In genomic region chr1:27607239-27607804, GRCh38 we compare ENCODE assay signal across 19 cellular contexts. TPM values are rescaled to one million over a fixed set of nuclear protein-coding genes. Genes with fewer than 3 reads are reported as not detected.
DNase-seq lines count a peak whose midpoint lies in the region; ATAC-seq, FAIRE-seq and TF ChIP-seq lines count a peak whose summit lies in the region.
"Had no signal": no experiment of that assay in that cellular context is flagged by ENCODE, and none has a peak within 500 bp of the region (broad histone marks: within the 10 kb centered on the region; RNA-seq: fewer than 3 reads in every experiment).

No MANE protein-coding gene starts in this region.

- no peaks in the 10 kb centered on the region for H3K9me3 ChIP-seq in H1 (ENCODE audit: insufficient read depth in 2 of 2, low read depth in 1 of 2, low read length in 1 of 2)
- H3K9me3 ChIP-seq: HAP-1 had no signal

- no peak for TF ChIP-seq CTCF in H1 (IDR thresholded peaks at IDR 0.05; ENCODE audit: control extremely low read depth in 1 of 3, insufficient read depth in 1 of 3, low read depth in 1 of 3, low read length in 3 of 3)
- no peak for TF ChIP-seq CTCF in neural crest cell (conservative IDR thresholded peaks at IDR 0.05)
- no peak for TF ChIP-seq CTCF in omental fat pad (IDR thresholded peaks at IDR 0.05)

- no peaks in the 10 kb centered on the region for H3K9me3 Mint-ChIP-seq in neural crest cell
- H3K9me3 Mint-ChIP-seq: activated naive CD8-positive, alpha-beta T cell treated with anti-CD3 and anti-CD28 coated beads, Interleukin-2, amount 10 ng/mL, durations not matched to agents 7 days and 5 days; stimulated activated naive B cell treated with anti-CD40 and anti-IgM and Interleukin-4, amounts not matched to agents 10 μg/mL and 1 μg/mL and 100 μg/mL, for 72 hours had no signal

- H2AK5ac ChIP-seq in H1 (ENCODE audit: low read depth, low read length), result 0 out of 2 replicates have a peak overlapping the region, but pooled peaks have one; percentile 54

- H3K27ac ChIP-seq in H1 (ENCODE audit: low read depth, low read length), result no peak overlapping the region
- H3K27ac ChIP-seq: coronary artery had no signal

- no peak overlapping the region for H3K56ac ChIP-seq in H1 (replicated peaks; ENCODE audit: insufficient read length, low read depth, low read length)

- TF ChIP-seq POLR2A in H1 (IDR thresholded peaks at IDR 0.05; ENCODE audit: control extremely low read depth in 1 of 2, low read depth in 2 of 2, low read length in 2 of 2), result no peak

- H3K4me1 ChIP-seq in H1 (replicated peaks in 1 of 4; ENCODE audit: control insufficient read depth in 3 of 4, insufficient read depth in 4 of 4, low read length in 3 of 4), result peaks cover 15 to 35% (median 22%) of the 10 kb centered on the region in 4 experiments
- H3K4me1 ChIP-seq: HAP-1 had no signal

- peak overlapping the region; percentile 96 for H3K27ac Mint-ChIP-seq in neural crest cell (ENCODE audit: unreplicated experiment)
- H3K27ac Mint-ChIP-seq: stimulated activated naive B cell treated with anti-CD40 and anti-IgM and Interleukin-4, amounts not matched to agents 10 μg/mL and 1 μg/mL and 100 μg/mL, for 72 hours had no signal

- H4K8ac ChIP-seq in H1 (ENCODE audit: extremely low read depth, insufficient read depth, low read length), result no peak overlapping the region; the same call in 1 of the 2 replicates

- peaks cover 2% of the 10 kb centered on the region for H3K27me3 Mint-ChIP-seq in neural crest cell (ENCODE audit: low read depth)
- H3K27me3 Mint-ChIP-seq: activated naive CD8-positive, alpha-beta T cell treated with anti-CD3 and anti-CD28 coated beads, Interleukin-2, amount 10 ng/mL, durations not matched to agents 7 days and 5 days; stimulated activated naive B cell treated with anti-CD40 and anti-IgM and Interleukin-4, amounts not matched to agents 10 μg/mL and 1 μg/mL and 100 μg/mL, for 72 hours had no signal

- H3K4ac ChIP-seq in H1 (replicated peaks; ENCODE audit: insufficient read length, low read depth, low read length), result peak overlapping the region; percentile 24

- H3K4me3 Mint-ChIP-seq in neural crest cell, result peak overlapping the region; percentile 93
- H3K4me3 Mint-ChIP-seq: activated naive CD8-positive, alpha-beta T cell treated with anti-CD3 and anti-CD28 coated beads, Interleukin-2, amount 10 ng/mL, durations not matched to agents 7 days and 5 days; stimulated activated naive B cell treated with anti-CD40 and anti-IgM and Interleukin-4, amounts not matched to agents 10 μg/mL and 1 μg/mL and 100 μg/mL, for 72 hours had no signal

- CTCF ChIA-PET in H1 (lab: Charles Lee; ENCODE audit: partially characterized antibody), result interaction anchor here (0.5 to 37.8 kb wide), 54 partner anchors 11 to 598 kb away, joined by 3 to 1807 read pairs (median 9); partner anchors contain the start of genes FAM76A, GPR3, IFI6 and MAP3K6

- H4K5ac ChIP-seq in H1 (ENCODE audit: insufficient read length, low read depth, low read length), result peak overlapping the region; percentile 6

- H2AFZ ChIP-seq in H1 (ENCODE audit: low read length), result no peak overlapping the region

- no peaks in the 10 kb centered on the region for H3K79me1 ChIP-seq in H1 (ENCODE audit: low read depth, low read length)

- DNase-seq in GF-D8 (lab: John Stamatoyannopoulos, UW) (peak; percentile 81), MV-4-11 (lab: John Stamatoyannopoulos, UW) (peak; percentile 65), H1 (ENCODE audit: low read depth in 1 of 2, low spot score in 2 of 2) (peak in 1 of 2 experiments; percentile 72), neural crest cell (ENCODE audit: low read depth, low spot score) (peak; percentile 75), OCI-M1 (lab: John Stamatoyannopoulos, UW) (no peak), omental fat pad (ENCODE audit: low spot score) (no peak), DMS153 (lab: John Stamatoyannopoulos, UW) (no peak), DMS53 (lab: John Stamatoyannopoulos, UW) (no peak)
- DNase-seq: activated naive CD8-positive, alpha-beta T cell treated with anti-CD3 and anti-CD28 coated beads, Interleukin-2, amount 10 ng/mL, durations not matched to agents 7 days and 5 days; AML-193; NCI-H187; NCI-H82; retina; stimulated activated CD4-positive, alpha-beta T cell treated with anti-CD3 and anti-CD28 coated beads, Interleukin-4, amount 100 ng/mL, for 24 hours; stimulated activated naive B cell treated with anti-CD40 and anti-IgM and Interleukin-4, amounts not matched to agents 10 μg/mL and 1 μg/mL and 100 μg/mL, for 72 hours had no signal

- no peaks in the 10 kb centered on the region for H3K36me3 ChIP-seq in H1 (ENCODE audit: control insufficient read depth in 2 of 4, insufficient read depth in 4 of 4, low read length in 3 of 4)
- H3K36me3 ChIP-seq: HAP-1 had no signal

- peaks cover 5% of the 10 kb centered on the region for H3K23me2 ChIP-seq in H1 (ENCODE audit: low read depth, low read length)

- H3K4me1 Mint-ChIP-seq in neural crest cell, result peaks cover 6% of the 10 kb centered on the region

- no peak for TF ChIP-seq RAD21 in H1 (IDR thresholded peaks at IDR 0.05 in 1 of 2, conservative IDR thresholded peaks at IDR 0.05 in 1 of 2; ENCODE audit: low read depth in 2 of 2, low read length in 2 of 2)

- H3K18ac ChIP-seq in H1 (ENCODE audit: extremely low read depth, low read length), result peak overlapping the region; percentile 76

- 0 out of 8 replicates have a peak overlapping the region, but pooled peaks of 2 of the 4 experiments have one; percentile 5 to 6 for H3K4me3 ChIP-seq in H1 (ENCODE audit: extremely low read depth in 1 of 4, insufficient read depth in 2 of 4, low read depth in 3 of 4, low read length in 4 of 4)
- H3K4me3 ChIP-seq: coronary artery, HAP-1, SK-N-MC had no signal

- peaks cover 0 to 3% of the 10 kb centered on the region in 2 experiments; a peak in 1 of 4 replicates for H3K79me2 ChIP-seq in H1 (ENCODE audit: control insufficient read depth in 1 of 2, insufficient read depth in 2 of 2, low read length in 2 of 2)

- no peak overlapping the region; a peak in 2 of 7 replicates for H3K9ac ChIP-seq in H1 (replicated peaks in 1 of 4; ENCODE audit: extremely low read depth in 1 of 4, low read depth in 3 of 4, low read length in 3 of 4)

- H2BK15ac ChIP-seq in H1 (ENCODE audit: low read length), result peak overlapping the region; percentile 46

- POLR2A ChIA-PET in H1 (lab: Charles Lee; ENCODE audit: partially characterized antibody), result interaction anchor here (0.7 to 6.4 kb wide), 16 partner anchors 8 to 256 kb away, joined by 3 to 97 read pairs (median 3); no protein-coding TSS in a partner anchor

- no peak for TF ChIP-seq EP300 in H1 (IDR thresholded peaks at IDR 0.05; ENCODE audit: borderline replicate concordance in 1 of 2, low read depth in 2 of 2, low read length in 2 of 2)

- peaks cover 0 to 2% of the 10 kb centered on the region in 2 experiments for H4K20me1 ChIP-seq in H1 (replicated peaks in 1 of 2; ENCODE audit: control insufficient read depth in 1 of 2, insufficient read depth in 2 of 2, low read length in 2 of 2)

- ATAC-seq in omental fat pad (ENCODE audit: low FRiP score), result no peak
- ATAC-seq: stimulated activated naive B cell treated with anti-CD40 and anti-IgM and Interleukin-4, amounts not matched to agents 10 μg/mL and 1 μg/mL and 100 μg/mL, for 72 hours had no signal

- peak overlapping the region; percentile 91; the same call in 1 of the 2 replicates for H2BK12ac ChIP-seq in H1 (ENCODE audit: low read depth, low read length)

- WGBS in H1 (ENCODE audit: extremely low coverage in 1 of 2, insufficient coverage in 1 of 2, insufficient read length in 1 of 2, insufficient replicate concordance in 2 of 2, low coverage in 1 of 2, low lambda C conversion rate in 2 of 2, missing lambda C conversion rate in 1 of 2), 2 experiments, result 51% methylated on average over 11 of the region's 11 CpGs; no CpG with 5 or more reads in 1 of the 2 experiments

- no peak overlapping the region for H2BK120ac ChIP-seq in H1 (replicated peaks; ENCODE audit: low read depth, low read length)

- no peaks in the 10 kb centered on the region for H3K36me3 Mint-ChIP-seq in neural crest cell (ENCODE audit: low read depth)
- H3K36me3 Mint-ChIP-seq: activated naive CD8-positive, alpha-beta T cell treated with anti-CD3 and anti-CD28 coated beads, Interleukin-2, amount 10 ng/mL, durations not matched to agents 7 days and 5 days had no signal

- H3K23ac ChIP-seq in H1 (ENCODE audit: insufficient read length), result no peak overlapping the region

- H3K14ac ChIP-seq in H1 (ENCODE audit: insufficient read length), result no peak overlapping the region

- H2BK5ac ChIP-seq in H1 (ENCODE audit: low read depth, low read length), result peak overlapping the region; percentile 36; the same call in 1 of the 2 replicates

- peak overlapping the region; percentile 4 to 61; a peak in 3 of 4 replicates for H3K4me2 ChIP-seq in H1 (ENCODE audit: insufficient read depth in 1 of 2, low read depth in 2 of 2, low read length in 2 of 2)

- peak overlapping the region; percentile 28 for H2BK20ac ChIP-seq in H1 (ENCODE audit: low read length)

- H4K91ac ChIP-seq in H1 (replicated peaks; ENCODE audit: insufficient read length, low read length), result peak overlapping the region; percentile 50

- no peaks in the 10 kb centered on the region for H3K27me3 ChIP-seq in H1 (replicated peaks in 1 of 4; ENCODE audit: control insufficient read depth in 3 of 4, extremely low read depth in 1 of 4, insufficient read depth in 3 of 4, low read length in 3 of 4)

- FAIRE-seq in H1 (lab: Jason Lieb, UNC), result no peak

RNA-seq across cellular contexts. Expression of gene AHDC1, which starts 3.4 kb away (rescaled TPM):
- total RNA-seq in H1 (2021; fragmentation: NEBNext Ultra II Directional; extraction: Animal tissue kit (Norgen Biotek cat#: 25700)), result 35.1 and 39.4 TPM in 2 replicates
- polyA plus RNA-seq in H1 (2011; rRNA removed), result 4.4 and 8.6 TPM in 2 replicates
- 3.3 TPM for polyA plus RNA-seq in H1 (2011; cell fraction: cytosol; rRNA removed)
- polyA plus RNA-seq in H1 (2011; cell fraction: nucleus; rRNA removed), result 17.1 TPM
- 18.4 to 23.0 TPM (median 21.1 TPM) in 4 replicates for polyA plus RNA-seq in H1 (2012, experiment 1 of 2)
- polyA plus RNA-seq in H1 (2012, experiment 2 of 2), result 17.0 TPM
- 11.2 TPM for polyA plus RNA-seq in H1 (2013, experiment 1 of 2)
- 11.1 TPM for polyA plus RNA-seq in H1 (2013, experiment 2 of 2)
- 4.4 and 6.1 TPM in 2 replicates for polyA minus RNA-seq in H1 (2011; rRNA and poly(A)+ RNA removed)
- polyA minus RNA-seq in H1 (2011; cell fraction: cytosol; rRNA and poly(A)+ RNA removed), result 11.9 TPM
- polyA minus RNA-seq in H1 (2011; cell fraction: nucleus; rRNA and poly(A)+ RNA removed), result 10.5 TPM
- 50.1 and 54.8 TPM in 2 replicates for total RNA-seq in neural crest cell
- total RNA-seq in omental fat pad, result 10 to 100 TPM in 1 of 4 donors, 1 to 10 TPM in 3; 7.5 to 12.9 (median 8.2) TPM

RNA-seq across cellular contexts. Expression of gene FGR, which starts 27.7 kb away (rescaled TPM):
- total RNA-seq in H1 (2021; fragmentation: NEBNext Ultra II Directional; extraction: Animal tissue kit (Norgen Biotek cat#: 25700)), result 0.22 and 0.36 TPM in 2 replicates
- polyA plus RNA-seq in H1 (2011; rRNA removed), result 0.86 and 0.95 TPM in 2 replicates
- 0.62 TPM for polyA plus RNA-seq in H1 (2011; cell fraction: cytosol; rRNA removed)
- polyA plus RNA-seq in H1 (2011; cell fraction: nucleus; rRNA removed), result 1.6 TPM
- polyA plus RNA-seq in H1 (2012, experiment 1 of 2), result 0.39 to 0.50 TPM (median 0.42 TPM) in 3 of 4 replicates, not detected in the other
- 0.18 TPM for polyA plus RNA-seq in H1 (2012, experiment 2 of 2)
- polyA plus RNA-seq in H1 (2013, experiment 1 of 2), result 0.34 TPM
- polyA plus RNA-seq in H1 (2013, experiment 2 of 2), result 0.33 TPM
- 0.57 and 1.2 TPM in 2 replicates for polyA minus RNA-seq in H1 (2011; rRNA and poly(A)+ RNA removed)
- polyA minus RNA-seq in H1 (2011; cell fraction: cytosol; rRNA and poly(A)+ RNA removed), result not detected
- 0.60 TPM for polyA minus RNA-seq in H1 (2011; cell fraction: nucleus; rRNA and poly(A)+ RNA removed)
- total RNA-seq in neural crest cell (not detected in 2 replicates), omental fat pad (100 to 1,000 TPM in 2 of 4 donors, 10 to 100 TPM in 2; 18.8 to 131 (median 77.6) TPM)
- total RNA-seq: fibroblast of lung had no signal
- polyA plus RNA-seq: fibroblast of lung had no signal

Comparison
In these comparisons a context has a peak if more than half of its experiments do, and no peak if none do; other contexts are left out.
1. DNase-seq: peak in GF-D8 (single experiment), MV-4-11 (single experiment) and neural crest cell (single experiment); none in OCI-M1 (single experiment), omental fat pad (single experiment), DMS153 (single experiment) and DMS53 (single experiment).
2. RNA of gene FGR, which starts 27.7 kb away (total RNA-seq): 18.8 to 131 TPM in omental fat pad; 0.22 to 0.36 TPM in H1 and not detected in neural crest cell; every median in the first group is over 10 times any median in the second.